ENCODE assay signal across 8 cellular contexts in the genomic region with DNA sequence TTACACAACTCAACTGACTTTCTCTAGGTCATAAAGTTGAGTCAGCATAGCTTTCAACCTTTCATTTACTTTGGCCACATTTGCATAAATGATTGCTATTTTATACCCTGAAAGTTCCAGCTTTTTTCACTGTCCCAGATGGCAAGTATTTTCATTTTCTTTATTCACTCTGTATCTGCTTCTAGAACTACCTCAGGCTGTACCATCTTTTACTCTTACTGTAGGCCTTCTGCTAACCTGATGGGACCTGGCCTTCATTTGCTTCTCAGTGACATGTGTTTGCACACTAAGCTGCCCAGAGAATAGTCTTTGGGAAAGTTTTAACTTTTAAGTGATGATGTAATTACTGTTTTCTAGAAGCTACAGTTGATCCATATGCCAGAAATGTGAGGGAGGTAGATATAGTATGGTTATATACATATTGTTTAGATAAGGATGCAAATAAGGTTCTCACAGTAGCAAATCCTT.
A peak's percentile ranks its signal among the peaks of the same experiment; 100 is the strongest.
DNase-seq lines count a peak whose midpoint lies in the region; ATAC-seq, FAIRE-seq and TF ChIP-seq lines count a peak whose summit lies in the region.

No MANE protein-coding gene starts in this region.

- H3K9me3 ChIP-seq in OCI-LY7 (ENCODE audit: low read length) (no peaks in the 10 kb centered on the region), esophagus squamous epithelium (no peaks in the 10 kb centered on the region), thyroid gland (no peaks in the 10 kb centered on the region)

- no peak overlapping the region for H2AFZ ChIP-seq in OCI-LY7 (ENCODE audit: low read length)

- H3K4me3 ChIP-seq in OCI-LY7 (ENCODE audit: low read depth, low read length, poor library complexity, severe bottlenecking) (peak overlapping the region; percentile 24), esophagus squamous epithelium (no peak overlapping the region), thyroid gland (replicated peaks in 1 of 3) (no peak overlapping the region)

- peaks cover 93% of the 10 kb centered on the region for H3K79me2 ChIP-seq in OCI-LY7 (ENCODE audit: insufficient read depth, low read depth, low read length)

- H3K4me3 Mint-ChIP-seq in activated T-cell treated with anti-CD3 and anti-CD28 coated beads, Interleukin-2, amount 50 U/mL, for 4 hours = peak overlapping the region; percentile 0

- H3K27me3 ChIP-seq in esophagus squamous epithelium (no peaks in the 10 kb centered on the region), thyroid gland (no peaks in the 10 kb centered on the region)

- CTCF ChIA-PET in OCI-LY7 (lab: Charles Lee; ENCODE audit: unreplicated experiment) = no interaction called here

- peaks cover 4% of the 10 kb centered on the region for H3K9me3 Mint-ChIP-seq in activated T-cell treated with anti-CD3 and anti-CD28 coated beads, Interleukin-2, amount 50 U/mL, for 4 hours

- no peak for TF ChIP-seq CTCF in OCI-LY7 (conservative IDR thresholded peaks at IDR 0.05; ENCODE audit: low read length)
- no peak for TF ChIP-seq CTCF in esophagus squamous epithelium (IDR thresholded peaks at IDR 0.05)
- no peak for TF ChIP-seq CTCF in thyroid gland (IDR thresholded peaks at IDR 0.05)

- intact Hi-C loops in OCI-LY7 (cut with micrococcal nuclease; ENCODE audit: unreplicated experiment) (loop anchor here (5.0 kb wide), 1 partner anchor 1057 kb away; no protein-coding TSS in a partner anchor), esophagus squamous epithelium (cut with DNase I) (no loop called here), thyroid gland (cut with DNase I) (no loop called here), posterior vena cava (cut with DNase I) (no loop called here)

- peaks cover 23% of the 10 kb centered on the region for H3K36me3 ChIP-seq in OCI-LY7 (ENCODE audit: insufficient read depth, low read length)
- no peaks in the 10 kb centered on the region for H3K36me3 ChIP-seq in esophagus squamous epithelium
- no peaks in the 10 kb centered on the region for H3K36me3 ChIP-seq in thyroid gland

- FAIRE-seq in HTR-8/SVneo (lab: Jason Lieb, UNC) (no peak), frontal cortex (lab: Jason Lieb, UNC) (no peak)

- peaks cover 81% of the 10 kb centered on the region for H3K4me1 ChIP-seq in OCI-LY7 (ENCODE audit: insufficient read depth, low read length, poor library complexity, severe bottlenecking)
- peaks cover 0 to 50% (median 28%) of the 10 kb centered on the region in 3 donors for H3K4me1 ChIP-seq in esophagus squamous epithelium
- peaks cover 49 to 60% of the 10 kb centered on the region in 2 donors for H3K4me1 ChIP-seq in thyroid gland

- no TSS peak for BruUV-seq in OCI-LY7 (replicated peaks; lab: Mats Ljungman, UMichigan)

- peak; percentile 19 for ATAC-seq in activated T-cell treated with anti-CD3 and anti-CD28 coated beads, Interleukin-2, amount 50 U/mL, for 4 hours

- H3K27me3 Mint-ChIP-seq in activated T-cell treated with anti-CD3 and anti-CD28 coated beads, Interleukin-2, amount 50 U/mL, for 4 hours (ENCODE audit: low read depth) = no peaks in the 10 kb centered on the region

- peak overlapping the region; percentile 87 for H3K27ac ChIP-seq in OCI-LY7 (ENCODE audit: low read depth, low read length, poor library complexity, severe bottlenecking)
- H3K27ac ChIP-seq in esophagus squamous epithelium = peak overlapping the region; percentile 31 to 80 (median 64)
- peak overlapping the region; percentile 63 to 74 (median 73) for H3K27ac ChIP-seq in thyroid gland

- H4K20me1 ChIP-seq in OCI-LY7 (ENCODE audit: insufficient read depth, low read length) = no peaks in the 10 kb centered on the region

- TF ChIP-seq POLR2A in esophagus squamous epithelium (IDR thresholded peaks at IDR 0.05) (no peak), thyroid gland (IDR thresholded peaks at IDR 0.05) (no peak)

- H3K4me1 Mint-ChIP-seq in activated T-cell treated with anti-CD3 and anti-CD28 coated beads, Interleukin-2, amount 50 U/mL, for 4 hours (ENCODE audit: low read depth) = peaks cover 91% of the 10 kb centered on the region

- H3K36me3 Mint-ChIP-seq in activated T-cell treated with anti-CD3 and anti-CD28 coated beads, Interleukin-2, amount 50 U/mL, for 4 hours (ENCODE audit: insufficient read depth) = peaks cover 19% of the 10 kb centered on the region

- no peak for DNase-seq in activated T-cell treated with anti-CD3 and anti-CD28 coated beads, Interleukin-2, amount 50 U/mL, for 4 hours
- DNase-seq in activated T-cell treated with anti-CD3 and anti-CD28 coated beads for 4 hours (no peak), OCI-LY7 (ENCODE audit: low spot score) (no peak), esophagus squamous epithelium (lab: John Stamatoyannopoulos, UW) (no peak), thyroid gland (no peak), posterior vena cava (ENCODE audit: low spot score) (no peak), HTR-8/SVneo (ENCODE audit: insufficient read length, low spot score) (no peak), frontal cortex (ENCODE audit: low spot score in 2 of 2) (no peak)

- no peaks in the 10 kb centered on the region for H3K9me2 ChIP-seq in OCI-LY7 (ENCODE audit: insufficient read depth, low read length)

- H3K4me2 ChIP-seq in OCI-LY7 (ENCODE audit: low read length) = peak overlapping the region; percentile 65

- POLR2A ChIA-PET in OCI-LY7 (lab: Charles Lee) = interaction anchor here (0.8 to 3.6 kb wide), 7 partner anchors 13 to 1051 kb away, joined by 3 to 18 read pairs (median 3); a partner anchor contains a TSS
